ENCODE assay signal across 1 cellular context in the genomic region with DNA sequence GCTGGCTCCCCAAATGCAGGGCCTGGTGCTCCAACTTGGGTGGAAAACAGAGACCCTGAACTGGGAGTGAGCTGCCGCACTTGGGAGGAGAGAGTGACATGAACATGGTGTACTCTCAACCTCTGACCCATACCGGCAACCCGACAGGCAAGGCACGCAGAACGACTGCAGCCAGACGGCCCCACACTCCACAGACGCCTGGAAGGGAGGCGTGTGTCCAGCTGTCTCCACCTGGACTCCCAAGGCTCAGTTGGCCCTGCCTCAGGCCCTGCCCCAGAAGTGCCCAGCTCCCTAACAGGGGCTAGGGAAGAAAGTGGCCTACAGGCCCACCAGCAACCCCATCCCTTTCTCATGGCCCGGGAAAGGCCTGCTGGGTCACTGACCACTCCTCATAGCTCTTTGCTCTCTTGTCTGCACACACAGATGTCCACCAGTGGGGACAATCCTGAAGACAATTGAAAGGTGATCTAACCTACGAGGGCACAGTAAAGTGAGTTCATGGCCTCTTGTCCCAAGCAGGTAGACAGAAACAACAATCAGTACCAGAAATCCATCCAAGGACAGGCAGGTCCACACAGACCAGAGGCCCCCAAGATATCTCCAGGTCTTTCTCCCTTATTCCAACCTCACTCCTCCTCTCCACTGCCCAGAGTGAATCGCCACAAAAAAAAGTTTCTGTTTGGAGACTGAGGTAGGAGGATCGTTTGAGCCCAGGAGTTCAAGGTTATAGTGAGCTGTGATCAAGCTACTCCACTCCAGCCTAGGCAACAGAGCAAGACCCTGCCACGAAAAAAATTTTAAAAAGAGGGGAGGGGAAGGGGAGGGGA.
TF ChIP-seq lines count a peak whose summit lies in the region.

No MANE protein-coding gene starts in this region.

TF ChIP-seq in IMR-90, 13 proteins besides CTCF, POLR2A, EP300 and RAD21:
- TF ChIP-seq BHLHE40 (IDR thresholded peaks at IDR 0.05; ENCODE audit: low read depth, low read length) (no peak), MAZ (IDR thresholded peaks at IDR 0.05; ENCODE audit: borderline replicate concordance, low read depth, low read length) (no peak), NFE2L2 (IDR thresholded peaks at IDR 0.05; ENCODE audit: low read depth, low read length) (no peak), MAFK (IDR thresholded peaks at IDR 0.05; ENCODE audit: low read depth, low read length) (no peak), RFX5 (IDR thresholded peaks at IDR 0.05; ENCODE audit: low read depth, low read length) (no peak), USF2 (IDR thresholded peaks at IDR 0.05; ENCODE audit: low read depth, low read length) (no peak), CHD1 (IDR thresholded peaks at IDR 0.05; ENCODE audit: low read depth, low read length) (no peak), SMC3 (IDR thresholded peaks at IDR 0.05; ENCODE audit: low read depth, low read length) (no peak), RCOR1 (IDR thresholded peaks at IDR 0.05; ENCODE audit: insufficient replicate concordance, low read length) (no peak), CEBPB (IDR thresholded peaks at IDR 0.05; ENCODE audit: low read depth, low read length) (no peak), FOS (IDR thresholded peaks at IDR 0.05; ENCODE audit: low read depth, low read length) (no peak), MXI1 (IDR thresholded peaks at IDR 0.05; ENCODE audit: borderline replicate concordance, low read depth, low read length) (no peak)
- TF ChIP-seq, protein P1, sequence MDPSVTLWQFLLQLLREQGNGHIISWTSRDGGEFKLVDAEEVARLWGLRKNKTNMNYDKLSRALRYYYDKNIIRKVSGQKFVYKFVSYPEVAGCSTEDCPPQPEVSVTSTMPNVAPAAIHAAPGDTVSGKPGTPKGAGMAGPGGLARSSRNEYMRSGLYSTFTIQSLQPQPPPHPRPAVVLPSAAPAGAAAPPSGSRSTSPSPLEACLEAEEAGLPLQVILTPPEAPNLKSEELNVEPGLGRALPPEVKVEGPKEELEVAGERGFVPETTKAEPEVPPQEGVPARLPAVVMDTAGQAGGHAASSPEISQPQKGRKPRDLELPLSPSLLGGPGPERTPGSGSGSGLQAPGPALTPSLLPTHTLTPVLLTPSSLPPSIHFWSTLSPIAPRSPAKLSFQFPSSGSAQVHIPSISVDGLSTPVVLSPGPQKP (IDR thresholded peaks at IDR 0.05; ENCODE audit: borderline replicate concordance, low read depth, low read length), result no peak
